11 cellular contexts compared by ENCODE assay signal in genomic region chr7:74477188-74477587, GRCh38. TPM values are rescaled to one million over a fixed set of nuclear protein-coding genes. Genes with fewer than 3 reads are reported as not detected.
DNase-seq lines count a peak whose midpoint lies in the region; ATAC-seq, FAIRE-seq and TF ChIP-seq lines count a peak whose summit lies in the region.
"Had no signal": no experiment of that assay in that cellular context is flagged by ENCODE, and none has a peak within 500 bp of the region (broad histone marks: within the 10 kb centered on the region; RNA-seq: fewer than 3 reads in every experiment).

No MANE protein-coding gene starts in this region.

- no peaks in the 10 kb centered on the region for H3K27me3 ChIP-seq in BLaER1
- H3K27me3 ChIP-seq in keratinocyte (ENCODE audit: control insufficient read depth, extremely low read depth, insufficient read depth, low read length): no peaks in the 10 kb centered on the region
- no peaks in the 10 kb centered on the region for H3K27me3 ChIP-seq in sigmoid colon

- peaks cover 98% of the 10 kb centered on the region for H4K20me1 ChIP-seq in BLaER1
- peaks cover 3% of the 10 kb centered on the region for H4K20me1 ChIP-seq in keratinocyte (ENCODE audit: control insufficient read depth, extremely low read depth, insufficient read depth, low read length)

- intact Hi-C loops in sigmoid colon (cut with DNase I) (no loop called here), lower leg skin (cut with DNase I; ENCODE audit: low total_unique reads) (no loop called here)

- TF ChIP-seq POLR2A in sigmoid colon (IDR thresholded peaks at IDR 0.05) (no peak), lower leg skin (IDR thresholded peaks at IDR 0.05) (no peak)

- H3K4me2 ChIP-seq in BLaER1: peak overlapping the region; percentile 93
- H3K4me2 ChIP-seq in keratinocyte (ENCODE audit: control insufficient read depth, extremely low read depth, insufficient read depth, low read depth, low read length): peak overlapping the region; percentile 63

- H3K4me3 ChIP-seq in BLaER1: no peak overlapping the region
- H3K4me3 ChIP-seq in keratinocyte (ENCODE audit: control insufficient read depth in 2 of 3, extremely low read depth in 1 of 3, insufficient read depth in 2 of 3, low read depth in 1 of 3, low read length in 3 of 3): no peak overlapping the region
- H3K4me3 ChIP-seq in sigmoid colon: peak overlapping the region in 2 of 4 donors; percentile 7 to 24
- no peak overlapping the region for H3K4me3 ChIP-seq in lower leg skin (ENCODE audit: low read depth, poor library complexity, severe bottlenecking)

- H2AFZ ChIP-seq in keratinocyte (ENCODE audit: control insufficient read depth, low read length): no peak overlapping the region

- DNase-seq in SW480 (ENCODE audit: low spot score): peak; percentile 79
- DNase-seq in keratinocyte (ENCODE audit: low read depth, low spot score): no peak
- no peak for DNase-seq in sigmoid colon
- no peak for DNase-seq in activated effector memory CD4-positive, alpha-beta T cell treated with anti-CD3 and anti-CD28 coated beads, Interleukin-2, amount 50 U/mL, for 16 hours
- DNase-seq in lower leg skin (ENCODE audit: low spot score in 2 of 2): no peak
- DNase-seq: GOT3, NCI-H187 treated with DMSO at 0.1 percent for 48 hours had no signal

- H3K79me2 ChIP-seq in keratinocyte (ENCODE audit: control insufficient read depth, insufficient read depth, low read length): peaks cover 8% of the 10 kb centered on the region

- 77 to 88% methylated on average over 6 of the region's 6 CpGs for WGBS in sigmoid colon, 2 donors
- WGBS in lower leg skin, 2 donors: 68 to 70% methylated on average over 6 of the region's 6 CpGs

- H3K9me3 ChIP-seq in BLaER1 (no peaks in the 10 kb centered on the region), keratinocyte (ENCODE audit: control insufficient read depth, low read depth, low read length) (no peaks in the 10 kb centered on the region), sigmoid colon (no peaks in the 10 kb centered on the region)

- H3K36me3 ChIP-seq in BLaER1: peaks cover 2% of the 10 kb centered on the region; the same call in 1 of the 2 replicates
- H3K36me3 ChIP-seq in keratinocyte (ENCODE audit: control insufficient read depth in 2 of 2, extremely low read depth in 1 of 2, insufficient read depth in 2 of 2, low read length in 2 of 2): peaks cover 0 to 5% of the 10 kb centered on the region in 2 experiments
- no peaks in the 10 kb centered on the region for H3K36me3 ChIP-seq in sigmoid colon

- ATAC-seq in HG03439 (IDR thresholded peaks at IDR 0.05; ENCODE audit: unreplicated experiment) (no peak), HG03159 (IDR thresholded peaks at IDR 0.05; ENCODE audit: unreplicated experiment) (no peak)

- H3K4me1 ChIP-seq in BLaER1 (peaks cover 84% of the 10 kb centered on the region), keratinocyte (ENCODE audit: control insufficient read depth, extremely low read depth, insufficient read depth, low read length) (peaks cover 62% of the 10 kb centered on the region), sigmoid colon (peaks cover 0 to 74% (median 59%) of the 10 kb centered on the region in 4 donors)

- peak overlapping the region; percentile 54; the same call in 1 of the 2 replicates for H3K27ac ChIP-seq in BLaER1
- peak overlapping the region; percentile 76 for H3K27ac ChIP-seq in keratinocyte (ENCODE audit: control insufficient read depth, insufficient read depth, low read length)
- H3K27ac ChIP-seq in sigmoid colon: peak overlapping the region; percentile 87 to 95 (median 94)
- H3K27ac ChIP-seq: C4-2B had no signal

- dilution Hi-C loops in keratinocyte (cut with MboI; ENCODE audit: extremely low pct_ligation_motif_present, low sequenced_read_pairs): no loop called here

- TF ChIP-seq EP300 in sigmoid colon (IDR thresholded peaks at IDR 0.05): no peak

- peaks cover 10% of the 10 kb centered on the region for H3K9me1 ChIP-seq in keratinocyte (ENCODE audit: control insufficient read depth, extremely low read depth, insufficient read depth, low read length)

- TF ChIP-seq CTCF in keratinocyte (optimal IDR thresholded peaks at IDR 0.05 in 1 of 3, IDR thresholded peaks at IDR 0.05 in 1 of 3, conservative IDR thresholded peaks at IDR 0.05 in 1 of 3; ENCODE audit: extremely low read depth in 1 of 3, insufficient read depth in 2 of 3, low read length in 3 of 3): no peak
- TF ChIP-seq CTCF in sigmoid colon (IDR thresholded peaks at IDR 0.05): no peak
- no peak for TF ChIP-seq CTCF in lower leg skin (IDR thresholded peaks at IDR 0.05)

- FAIRE-seq in keratinocyte (lab: Jason Lieb, UNC): no peak

- no peak overlapping the region for H3K9ac ChIP-seq in BLaER1
- H3K9ac ChIP-seq in keratinocyte (ENCODE audit: control insufficient read depth, extremely low read depth, insufficient read depth, low read length): peak overlapping the region; percentile 61

RNA-seq across cellular contexts. Expression of gene GTF2IRD1, which starts 23.5 kb away (rescaled TPM):
- polyA plus RNA-seq in keratinocyte (17.4 to 24.7 TPM (median 19.4 TPM) in 3 replicates), sigmoid colon (10 to 100 TPM in 1 of 3 donors, 1 to 10 TPM in 2; 1.8 to 13.6 (median 3.5) TPM)
- polyA plus RNA-seq in keratinocyte (2011; ENCODE audit: low read depth): 15.9 TPM
- polyA plus RNA-seq in keratinocyte (2011; cell fraction: cytosol; rRNA removed): 16.3 and 18.8 TPM in 2 replicates
- 39.1 and 49.9 TPM in 2 replicates for polyA plus RNA-seq in keratinocyte (2011; cell fraction: nucleus; rRNA removed)
- polyA plus RNA-seq in keratinocyte (2012; ENCODE audit: low replicate concordance): 24.8 and 58.6 TPM in 2 replicates
- 10.3 to 28.8 TPM (median 15.3 TPM) in 3 replicates for polyA minus RNA-seq in keratinocyte
- 22.8 TPM for polyA minus RNA-seq in keratinocyte (2011; cell fraction: cytosol; rRNA and poly(A)+ RNA removed)
- 20.5 and 28.0 TPM in 2 replicates for polyA minus RNA-seq in keratinocyte (2011; cell fraction: nucleus; rRNA and poly(A)+ RNA removed)
- total RNA-seq in sigmoid colon (10 to 100 TPM; 15.0 to 24.2 (median 17.9) TPM), lower leg skin (10 to 100 TPM; 28.5 to 49.9 (median 43.2) TPM)
